In the genomic region with DNA sequence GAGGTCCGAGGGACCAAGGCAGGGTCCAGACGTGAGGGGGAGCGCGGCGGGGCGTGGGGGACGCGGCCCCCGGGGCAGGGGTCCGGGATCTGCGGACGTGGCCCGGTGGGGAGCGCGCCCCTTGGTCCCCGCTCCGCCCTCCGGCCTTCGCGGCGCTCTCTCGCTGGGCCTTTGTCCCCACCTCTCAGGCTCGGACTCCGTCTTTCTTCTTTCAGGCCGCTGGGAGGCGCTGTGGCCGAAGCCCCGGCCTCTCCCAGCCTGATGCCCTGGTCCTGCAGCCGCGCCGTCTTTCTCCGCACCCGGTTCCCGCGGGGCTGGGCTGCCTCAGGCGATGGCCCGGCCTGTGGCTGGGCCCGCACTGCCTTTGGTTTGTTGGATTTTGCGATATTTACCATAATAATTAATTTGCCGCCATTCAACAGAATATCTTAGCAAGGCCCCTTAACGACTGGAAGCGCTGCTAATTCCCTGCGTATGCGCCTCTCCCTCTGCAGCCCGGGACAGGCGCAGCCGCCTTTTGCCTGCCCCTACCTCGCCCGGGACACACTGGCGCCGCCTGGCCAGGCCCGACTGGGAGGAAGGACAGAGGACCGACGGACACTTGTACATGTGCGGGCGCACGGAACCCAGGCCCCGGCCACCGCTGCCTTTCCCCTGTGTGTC, we compare ENCODE assay signal across 7 cellular contexts. TPM values are rescaled to one million over a fixed set of nuclear protein-coding genes. Genes with fewer than 3 reads are reported as not detected.
A peak's percentile ranks its signal among the peaks of the same experiment; 100 is the strongest.
DNase-seq lines count a peak whose midpoint lies in the region; ATAC-seq, FAIRE-seq and TF ChIP-seq lines count a peak whose summit lies in the region.

No MANE protein-coding gene starts in this region.

- in situ Hi-C loops in HepG2 (cut with HindIII; ENCODE audit: extremely low pct_ligation_motif_present, low pct_unique_long_range_greater_than_20kb), result loop anchor here (10.0 kb wide), 1 partner anchor 907 kb away; no protein-coding TSS in a partner anchor

- no peak overlapping the region for H3K4me3 ChIP-seq in OCI-LY3 (ENCODE audit: low read length)
- peak overlapping the region; percentile 46 for H3K4me3 ChIP-seq in choroid plexus epithelial cell (ENCODE audit: low read depth, low read length)
- peak overlapping the region; percentile 49 to 75 (median 57) for H3K4me3 ChIP-seq in HepG2 (replicated peaks in 1 of 3; ENCODE audit: insufficient read depth in 1 of 3, low read depth in 2 of 3, low read length in 3 of 3)
- peak overlapping the region; percentile 62 to 69 for H3K4me3 ChIP-seq in stomach smooth muscle (ENCODE audit: low read length in 2 of 2)

- no peaks in the 10 kb centered on the region for H3K27me3 ChIP-seq in OCI-LY3 (ENCODE audit: low read depth, low read length)
- peaks cover 29 to 98% of the 10 kb centered on the region in 2 experiments; a peak in 4 of 5 replicates for H3K27me3 ChIP-seq in HepG2 (ENCODE audit: control insufficient read depth in 1 of 2, insufficient read depth in 2 of 2, low read length in 2 of 2)
- H3K27me3 ChIP-seq in stomach smooth muscle (ENCODE audit: control insufficient read depth in 1 of 2, insufficient read depth in 2 of 2, low read length in 2 of 2), result peaks cover 74 to 76% of the 10 kb centered on the region in 2 donors

- H3K4me2 ChIP-seq in OCI-LY3 (ENCODE audit: low read length) (no peak overlapping the region), HepG2 (ENCODE audit: low read depth, low read length) (peak overlapping the region; percentile 82)

- H3K9ac ChIP-seq in OCI-LY3 (ENCODE audit: low read length), result no peak overlapping the region
- peak overlapping the region; percentile 57 for H3K9ac ChIP-seq in HepG2 (ENCODE audit: insufficient read depth, low read depth, low read length)
- H3K9ac ChIP-seq in stomach smooth muscle (ENCODE audit: low read length in 2 of 2), result no peak overlapping the region

- DNase-seq in GM10248 (ENCODE audit: extremely low spot score) (peak; percentile 83), choroid plexus epithelial cell (ENCODE audit: low read depth) (peak; percentile 69), HepG2 (ENCODE audit: low spot score) (peak; percentile 58), KG1 (lab: John Stamatoyannopoulos, UW) (no peak)

- intact Hi-C loops in HepG2 (cut with micrococcal nuclease; ENCODE audit: unreplicated experiment), result loop anchor here (2.0 to 5.0 kb wide), 2 partner anchors 391 to 910 kb away; no protein-coding TSS in a partner anchor

- peak; percentile 69 for TF ChIP-seq RAD21 in HepG2 (CRISPR knock-in tag; IDR thresholded peaks at IDR 0.05)

- 4% methylated on average over 50 of the region's 59 CpGs for WGBS in HepG2 (ENCODE audit: low lambda C conversion rate)

- ATAC-seq in HG02852 (IDR thresholded peaks at IDR 0.05; ENCODE audit: unreplicated experiment) (peak; percentile 43), HepG2 (peak; percentile 86)

- CTCF ChIA-PET in GM10248 (lab: Yijun Ruan, JAX) (interaction anchor here (0.7 to 1.3 kb wide), 2 partner anchors 473 to 923 kb away, joined by 3 read pairs; no protein-coding TSS in a partner anchor), HepG2 (lab: Yijun Ruan, JAX; ENCODE audit: low intra/inter-chr PET ratio, low total read pairs) (interaction anchor here (0.6 to 5.4 kb wide), 3 partner anchors 472 to 700 kb away, joined by 3 to 67 read pairs (median 3); no protein-coding TSS in a partner anchor)

- TF ChIP-seq POLR2A in HepG2 (IDR thresholded peaks at IDR 0.05; ENCODE audit: insufficient read depth in 1 of 2, low read depth in 2 of 2, low read length in 2 of 2), result no peak

- H4K20me1 ChIP-seq in OCI-LY3 (ENCODE audit: insufficient read depth, low read length) (no peaks in the 10 kb centered on the region), HepG2 (ENCODE audit: insufficient read depth, low read length) (peaks cover 4% of the 10 kb centered on the region; the same call in 1 of the 2 replicates)

- H2AFZ ChIP-seq in OCI-LY3 (ENCODE audit: low read depth, low read length) (no peak overlapping the region), HepG2 (ENCODE audit: low read length) (no peak overlapping the region)

- H3K9me3 ChIP-seq in OCI-LY3 (ENCODE audit: insufficient read depth, low read length) (no peaks in the 10 kb centered on the region), HepG2 (ENCODE audit: low read length) (no peaks in the 10 kb centered on the region), stomach smooth muscle (ENCODE audit: control insufficient read depth in 2 of 2, low read length in 2 of 2) (no peaks in the 10 kb centered on the region)

- no TSS peak for BruUV-seq in HepG2 (replicated peaks; lab: Mats Ljungman, UMichigan)

- FAIRE-seq in HepG2 (lab: Jason Lieb, UNC), result no peak

- H3K4me1 ChIP-seq in OCI-LY3 (ENCODE audit: low read length) (peaks cover 26% of the 10 kb centered on the region), HepG2 (ENCODE audit: insufficient read depth, low read length) (peaks cover 32% of the 10 kb centered on the region), stomach smooth muscle (ENCODE audit: control insufficient read depth, insufficient read depth, low read length) (peaks cover 36% of the 10 kb centered on the region)

- POLR2A ChIA-PET in GM10248 (lab: Yijun Ruan, JAX) (no interaction called here), HepG2 (lab: Yijun Ruan, JAX) (no interaction called here)

- H3K36me3 ChIP-seq in OCI-LY3 (replicated peaks; ENCODE audit: low read depth, low read length) (no peaks in the 10 kb centered on the region), HepG2 (replicated peaks in 1 of 2; ENCODE audit: control insufficient read depth in 1 of 2, insufficient read depth in 2 of 2, low read length in 2 of 2) (no peaks in the 10 kb centered on the region), stomach smooth muscle (ENCODE audit: control insufficient read depth in 2 of 2, insufficient read depth in 2 of 2, low read length in 2 of 2) (no peaks in the 10 kb centered on the region)

- H3K27ac ChIP-seq in OCI-LY3 (ENCODE audit: low read length) (no peak overlapping the region), HepG2 (ENCODE audit: extremely low read length, insufficient read depth, low read length) (no peak overlapping the region), stomach smooth muscle (ENCODE audit: low read length) (no peak overlapping the region)

- H3K79me2 ChIP-seq in OCI-LY3 (ENCODE audit: low read length) (no peaks in the 10 kb centered on the region), HepG2 (ENCODE audit: insufficient read depth, low read length) (no peaks in the 10 kb centered on the region)

- TF ChIP-seq EP300 in HepG2 (IDR thresholded peaks at IDR 0.05; ENCODE audit: low read depth in 2 of 2, low read length in 2 of 2) (no peak), HepG2 (CRISPR knock-in tag; IDR thresholded peaks at IDR 0.05; ENCODE audit: borderline replicate concordance) (no peak)

- TF ChIP-seq CTCF in GM10248 (IDR thresholded peaks at IDR 0.05; ENCODE audit: control extremely low read depth, extremely low read depth, low read depth, missing control alignments) (peak; percentile 79), OCI-LY3 (IDR thresholded peaks at IDR 0.05; ENCODE audit: low read depth, low read length) (peak; percentile 12; the same call in 1 of the 2 replicates), choroid plexus epithelial cell (conservative IDR thresholded peaks at IDR 0.05; ENCODE audit: low read depth, low read length) (peak; percentile 72), HepG2 (CRISPR knock-in tag; IDR thresholded peaks at IDR 0.05) (peak; percentile 91)

RNA-seq across cellular contexts. Expression of a gene that starts 10.8 kb away (rescaled TPM):
- not detected in 2 replicates for total RNA-seq in HepG2 (2016; rRNA removed; fragmentation: Illumina TruSeq; extraction: Trizol)
- total RNA-seq in HepG2 (2016; cell fraction: cytosol; rRNA removed; fragmentation: Illumina TruSeq; extraction: Trizol; ENCODE audit: low read depth), result not detected in 2 replicates
- total RNA-seq in HepG2 (2016; cell fraction: insoluble cytoplasmic fraction; rRNA removed; fragmentation: Illumina TruSeq; extraction: Trizol), result not detected in 2 replicates
- not detected in 2 replicates for total RNA-seq in HepG2 (2016; cell fraction: membrane; rRNA removed; fragmentation: Illumina TruSeq; extraction: Trizol)
- not detected in 2 replicates for total RNA-seq in HepG2 (2016; cell fraction: nucleus; rRNA removed; fragmentation: Illumina TruSeq; extraction: Trizol)
- not detected in 2 replicates for polyA plus RNA-seq in HepG2 (2011; rRNA removed)
- polyA plus RNA-seq in HepG2 (2011; cell fraction: cytosol; rRNA removed), result not detected in 2 replicates
- polyA plus RNA-seq in HepG2 (2011; cell fraction: nucleus; rRNA removed), result not detected in 2 replicates
- polyA plus RNA-seq in HepG2 (2012), result not detected in 2 replicates
- not detected in 2 replicates for polyA plus RNA-seq in HepG2 (2016; cell fraction: cytosol; fragmentation: Illumina TruSeq; extraction: Trizol; ENCODE audit: low read depth)
- not detected in 2 replicates for polyA plus RNA-seq in HepG2 (2016; cell fraction: insoluble cytoplasmic fraction; fragmentation: Illumina TruSeq; extraction: Trizol; ENCODE audit: low read depth)
- not detected in 2 replicates for polyA plus RNA-seq in HepG2 (2016; cell fraction: membrane; fragmentation: Illumina TruSeq; extraction: Trizol; ENCODE audit: low read depth)
- not detected in 2 replicates for polyA plus RNA-seq in HepG2 (2016; cell fraction: nucleus; fragmentation: Illumina TruSeq; extraction: Trizol; ENCODE audit: insufficient read depth, low read depth)
- polyA minus RNA-seq in HepG2 (2011; rRNA and poly(A)+ RNA removed; ENCODE audit: low replicate concordance), result not detected in 2 replicates
- polyA minus RNA-seq in HepG2 (2011; cell fraction: cytosol; rRNA and poly(A)+ RNA removed), result not detected in 2 replicates
- polyA minus RNA-seq in HepG2 (2011; cell fraction: nucleus; rRNA and poly(A)+ RNA removed), result not detected in 2 replicates

RNA-seq across cellular contexts. Expression of a gene that starts 57.0 kb away (rescaled TPM):
- total RNA-seq in HepG2 (2016; rRNA removed; fragmentation: Illumina TruSeq; extraction: Trizol), result not detected in 2 replicates
- total RNA-seq in HepG2 (2016; cell fraction: cytosol; rRNA removed; fragmentation: Illumina TruSeq; extraction: Trizol; ENCODE audit: low read depth), result not detected in 2 replicates
- total RNA-seq in HepG2 (2016; cell fraction: insoluble cytoplasmic fraction; rRNA removed; fragmentation: Illumina TruSeq; extraction: Trizol), result not detected in 2 replicates
- not detected in 2 replicates for total RNA-seq in HepG2 (2016; cell fraction: membrane; rRNA removed; fragmentation: Illumina TruSeq; extraction: Trizol)
- total RNA-seq in HepG2 (2016; cell fraction: nucleus; rRNA removed; fragmentation: Illumina TruSeq; extraction: Trizol), result not detected in 2 replicates
- not detected in 2 replicates for polyA plus RNA-seq in HepG2 (2011; rRNA removed)
- not detected in 2 replicates for polyA plus RNA-seq in HepG2 (2011; cell fraction: cytosol; rRNA removed)
- polyA plus RNA-seq in HepG2 (2011; cell fraction: nucleus; rRNA removed), result not detected in 2 replicates
- not detected in 2 replicates for polyA plus RNA-seq in HepG2 (2012)
- polyA plus RNA-seq in HepG2 (2016; cell fraction: cytosol; fragmentation: Illumina TruSeq; extraction: Trizol; ENCODE audit: low read depth), result not detected in 2 replicates
- polyA plus RNA-seq in HepG2 (2016; cell fraction: insoluble cytoplasmic fraction; fragmentation: Illumina TruSeq; extraction: Trizol; ENCODE audit: low read depth), result not detected in 2 replicates
- polyA plus RNA-seq in HepG2 (2016; cell fraction: membrane; fragmentation: Illumina TruSeq; extraction: Trizol; ENCODE audit: low read depth), result not detected in 2 replicates
- not detected in 2 replicates for polyA plus RNA-seq in HepG2 (2016; cell fraction: nucleus; fragmentation: Illumina TruSeq; extraction: Trizol; ENCODE audit: insufficient read depth, low read depth)
- polyA minus RNA-seq in HepG2 (2011; rRNA and poly(A)+ RNA removed; ENCODE audit: low replicate concordance), result 17.4 TPM in 1 of 2 replicates, not detected in the other
- not detected in 2 replicates for polyA minus RNA-seq in HepG2 (2011; cell fraction: cytosol; rRNA and poly(A)+ RNA removed)
- 0.26 TPM in 1 of 2 replicates, not detected in the other for polyA minus RNA-seq in HepG2 (2011; cell fraction: nucleus; rRNA and poly(A)+ RNA removed)

Comparison
In these comparisons a context has a peak if more than half of its experiments do, and no peak if none do; other contexts are left out.
1. CTCF ChIP-seq: peak in every context shown above with its lines; median percentile 91 in HepG2; 79 in GM10248; 72 in choroid plexus epithelial cell; 12 in OCI-LY3.